In genomic region chr19:29421186-29421525, GRCh38 we compare ENCODE assay signal across 18 cellular contexts.
"Had no signal": no experiment of that assay in that cellular context is flagged by ENCODE, and none has a peak within 500 bp of the region (broad histone marks: within the 10 kb centered on the region; RNA-seq: fewer than 3 reads in every experiment).

No MANE protein-coding gene starts in this region.

- H3K9me3 Mint-ChIP-seq: effector memory CD8-positive, alpha-beta T cell had no signal

- H3K36me3 ChIP-seq: cardiac muscle cell, prostate gland, right atrium auricular region, tibial nerve, vagina had no signal

- H3K4me3 Mint-ChIP-seq: activated naive CD8-positive, alpha-beta T cell treated with anti-CD3 and anti-CD28 coated beads for 36 hours; effector memory CD8-positive, alpha-beta T cell; mesothelial cell of epicardium had no signal

- H3K27me3 Mint-ChIP-seq: activated naive CD8-positive, alpha-beta T cell treated with anti-CD3 and anti-CD28 coated beads for 36 hours had no signal

- ATAC-seq: effector memory CD8-positive, alpha-beta T cell; left lobe of liver; stimulated activated naive CD8-positive, alpha-beta T cell treated with anti-CD3 and anti-CD28 coated beads, Interleukin-15, Interleukin-2, amounts not matched to agents 100 U/mL and 50 U/mL, for 24 hours had no signal

- H3K27me3 ChIP-seq: cardiac muscle cell, right atrium auricular region, tibial nerve, vagina had no signal

- H3K36me3 Mint-ChIP-seq: activated naive CD8-positive, alpha-beta T cell treated with anti-CD3 and anti-CD28 coated beads for 36 hours; mesothelial cell of epicardium had no signal

- H3K27ac Mint-ChIP-seq: activated naive CD8-positive, alpha-beta T cell treated with anti-CD3 and anti-CD28 coated beads for 36 hours; effector memory CD8-positive, alpha-beta T cell; mesothelial cell of epicardium had no signal

- H3K27ac ChIP-seq: cardiac muscle cell, prostate gland, right atrium auricular region, tibial nerve, vagina had no signal

- DNase-seq: activated CD4-positive, alpha-beta T cell treated with anti-CD3 and anti-CD28 coated beads, Interleukin-2, amount 50 U/mL, for 48 hours; activated naive CD8-positive, alpha-beta T cell treated with anti-CD3 and anti-CD28 coated beads for 36 hours; amniotic stem cell; dermis blood vessel endothelial cell; effector memory CD8-positive, alpha-beta T cell; glutamatergic neuron; hypothalamus; kidney; stimulated activated CD4-positive, alpha-beta T cell treated with anti-CD3 and anti-CD28 coated beads, Interleukin-2, amount 100 ng/mL, for 24 hours; stimulated activated naive CD8-positive, alpha-beta T cell treated with anti-CD3 and anti-CD28 coated beads, Interleukin-15, Interleukin-2, amounts not matched to agents 100 U/mL and 50 U/mL, for 24 hours had no signal

- H3K4me3 ChIP-seq: cardiac muscle cell, lung, prostate gland, right atrium auricular region, tibial nerve, vagina had no signal

- H3K4me1 ChIP-seq: prostate gland, right atrium auricular region, tibial nerve, vagina had no signal

- H3K9me3 ChIP-seq: prostate gland, right atrium auricular region, vagina had no signal
